ENCODE assay signal across 1 cellular context in genomic region chr5:116013207-116013777, GRCh38.
TF ChIP-seq lines count a peak whose summit lies in the region.

No MANE protein-coding gene starts in this region.

TF ChIP-seq in HCT116, 20 proteins besides CTCF, POLR2A, EP300 and RAD21 (continued from another document):
- TF ChIP-seq REST (IDR thresholded peaks at IDR 0.05; ENCODE audit: low read depth): no peak
- TF ChIP-seq EZH2 (IDR thresholded peaks at IDR 0.05): no peak
